ENCODE assay signal across 8 cellular contexts in genomic region chr4:141131738-141132688, GRCh38. TPM values are rescaled to one million over a fixed set of nuclear protein-coding genes. Genes with fewer than 3 reads are reported as not detected.
DNase-seq lines count a peak whose midpoint lies in the region; ATAC-seq and TF ChIP-seq lines count a peak whose summit lies in the region.

No MANE protein-coding gene starts in this region.

- ATAC-seq in GM19372 (IDR thresholded peaks at IDR 0.05; ENCODE audit: low read depth, unreplicated experiment) (peak; percentile 13), HG03439 (IDR thresholded peaks at IDR 0.05; ENCODE audit: unreplicated experiment) (no peak)

- POLR2A ChIA-PET in AG04449 (lab: Yijun Ruan, JAX) = no interaction called here

- CTCF ChIA-PET in AG04449 (lab: Yijun Ruan, JAX) = interaction anchor here (0.8 to 8.2 kb wide), 20 partner anchors 11 to 274 kb away, joined by 3 to 276 read pairs (median 8); no protein-coding TSS in a partner anchor

- peak overlapping the region; percentile 93 for H3K4me3 ChIP-seq in AG04449 (ENCODE audit: low read depth, low read length)
- H3K4me3 ChIP-seq in ectodermal cell (ENCODE audit: insufficient read depth, low read depth, low read length) = peak overlapping the region; percentile 66
- peak overlapping the region; percentile 62 to 67 for H3K4me3 ChIP-seq in mucosa of rectum (ENCODE audit: low read length in 2 of 2)

- no peak overlapping the region for H3K27ac ChIP-seq in ectodermal cell (ENCODE audit: insufficient read depth, low read depth, low read length, poor library complexity, severe bottlenecking)
- peak overlapping the region in 1 of 2 donors; percentile 24 for H3K27ac ChIP-seq in mucosa of rectum (ENCODE audit: low read depth in 2 of 2, low read length in 2 of 2)

- H3K36me3 ChIP-seq in ectodermal cell (ENCODE audit: control insufficient read depth, insufficient read depth, low read length) = no peaks in the 10 kb centered on the region
- no peaks in the 10 kb centered on the region for H3K36me3 ChIP-seq in mucosa of rectum (ENCODE audit: control insufficient read depth in 2 of 2, insufficient read depth in 2 of 2, low read length in 2 of 2)

- H3K27me3 ChIP-seq in ectodermal cell (ENCODE audit: control insufficient read depth, insufficient read depth, low read length, poor library complexity, severe bottlenecking) (peaks cover 37% of the 10 kb centered on the region), mucosa of rectum (ENCODE audit: control insufficient read depth in 2 of 2, insufficient read depth in 2 of 2, low read length in 2 of 2) (peaks cover 8 to 24% of the 10 kb centered on the region in 2 donors)

- no peaks in the 10 kb centered on the region for H3K9me3 ChIP-seq in ectodermal cell (ENCODE audit: control insufficient read depth, low read length)
- H3K9me3 ChIP-seq in mucosa of rectum (ENCODE audit: control insufficient read depth in 2 of 2, low read length in 2 of 2) = no peaks in the 10 kb centered on the region

- TF ChIP-seq CTCF in AG04449 (IDR thresholded peaks at IDR 0.05; ENCODE audit: insufficient read depth, low read length, missing control alignments) = no peak

- 3% methylated on average over 71 of the region's 71 CpGs for WGBS in ectodermal cell, 2 experiments

- DNase-seq in AG04449 (ENCODE audit: low read depth, low spot score) (no peak), NCI-H2171 (lab: John Stamatoyannopoulos, UW) (peak; percentile 10), NCI-H1436 treated with DMSO at 0.1 percent for 48 hours (lab: John Stamatoyannopoulos, UW) (no peak)
- DNase-seq in effector CD8-positive, alpha-beta T cell (lab: John Stamatoyannopoulos, UW) = no peak

- H3K9ac ChIP-seq in mucosa of rectum (ENCODE audit: low read depth in 1 of 2, low read length in 2 of 2) = peak overlapping the region in 1 of 2 donors; percentile 43

- H3K4me1 ChIP-seq in ectodermal cell (ENCODE audit: control insufficient read depth, insufficient read depth, low read length) (peaks cover 6% of the 10 kb centered on the region), mucosa of rectum (ENCODE audit: control insufficient read depth in 2 of 2, insufficient read depth in 2 of 2, low read length in 2 of 2) (no peaks in the 10 kb centered on the region)

RNA-seq across cellular contexts. Expression of gene RNF150, which starts 1.3 kb away (rescaled TPM):
- 3.5 TPM for polyA plus RNA-seq in ectodermal cell (2013, experiment 1 of 4)
- 3.7 TPM for polyA plus RNA-seq in ectodermal cell (2013, experiment 2 of 4)
- polyA plus RNA-seq in ectodermal cell (2013, experiment 3 of 4) = 3.5 TPM
- 3.9 TPM for polyA plus RNA-seq in ectodermal cell (2013, experiment 4 of 4)
